ENCODE assay signal across 10 cellular contexts in genomic region chr16:15592324-15592723, GRCh38. TPM values are rescaled to one million over a fixed set of nuclear protein-coding genes. Genes with fewer than 3 reads are reported as not detected.
DNase-seq lines count a peak whose midpoint lies in the region; ATAC-seq and TF ChIP-seq lines count a peak whose summit lies in the region.
"Had no signal": no experiment of that assay in that cellular context is flagged by ENCODE, and none has a peak within 500 bp of the region (broad histone marks: within the 10 kb centered on the region; RNA-seq: fewer than 3 reads in every experiment).

No MANE protein-coding gene starts in this region.

- TF ChIP-seq POLR2A in esophagus squamous epithelium (IDR thresholded peaks at IDR 0.05): no peak
- no peak for TF ChIP-seq POLR2A in transverse colon (IDR thresholded peaks at IDR 0.05)

- DNase-seq in activated naive CD4-positive, alpha-beta T cell treated with anti-CD3 and anti-CD28 coated beads, Interleukin-2, amount 50 U/mL, for 72 hours (ENCODE audit: low spot score in 2 of 2): no peak
- DNase-seq in T-helper 2 cell treated with Interferon-gamma antibody and Interleukin-4, amounts not matched to agents 5 μg/mL and 100 μg/mL, for 36 hours (ENCODE audit: low spot score): no peak
- no peak for DNase-seq in esophagus squamous epithelium (lab: John Stamatoyannopoulos, UW)
- peak; percentile 27 for DNase-seq in transverse colon
- DNase-seq in mammary epithelial cell: no peak
- no peak for DNase-seq in MG63
- DNase-seq: dermis blood vessel endothelial cell, NCI-H2171 had no signal

- TF ChIP-seq EP300 in transverse colon (IDR thresholded peaks at IDR 0.05; ENCODE audit: low read depth): no peak

- peaks cover 30% of the 10 kb centered on the region for H3K36me3 Mint-ChIP-seq in activated naive CD4-positive, alpha-beta T cell treated with anti-CD3 and anti-CD28 coated beads, Interleukin-2, amount 50 U/mL, for 24 hours
- H3K36me3 Mint-ChIP-seq in activated naive CD4-positive, alpha-beta T cell treated with anti-CD3 and anti-CD28 coated beads, Interleukin-2, amount 50 U/mL, for 72 hours: peaks cover 44 to 65% of the 10 kb centered on the region in 2 donors
- H3K36me3 Mint-ChIP-seq in T-helper 2 cell treated with Interferon-gamma antibody and Interleukin-4, amounts not matched to agents 5 μg/mL and 100 μg/mL, for 36 hours (ENCODE audit: low read depth): peaks cover 55% of the 10 kb centered on the region

- no peaks in the 10 kb centered on the region for H4K20me1 ChIP-seq in mammary epithelial cell (ENCODE audit: insufficient read depth, low read length)

- CTCF ChIA-PET in mammary epithelial cell (lab: Charles Lee; ENCODE audit: low non-redundant PET): no interaction called here

- H3K27ac ChIP-seq in esophagus squamous epithelium: peak overlapping the region; percentile 58 to 93 (median 68)
- peak overlapping the region; percentile 28 to 90 (median 41) for H3K27ac ChIP-seq in transverse colon
- H3K27ac ChIP-seq in mammary epithelial cell (ENCODE audit: insufficient read depth, low read depth, low read length): no peak overlapping the region

- H3K36me3 ChIP-seq in esophagus squamous epithelium (peaks cover 4 to 50% (median 16%) of the 10 kb centered on the region in 3 donors), transverse colon (peaks cover 0 to 19% (median 7%) of the 10 kb centered on the region in 4 donors), mammary epithelial cell (ENCODE audit: insufficient read depth, low read length) (peaks cover 12% of the 10 kb centered on the region), MG63 (peaks cover 39% of the 10 kb centered on the region)

- TF ChIP-seq CTCF in esophagus squamous epithelium (IDR thresholded peaks at IDR 0.05) (peak in 1 of 6 experiments; percentile 15), transverse colon (IDR thresholded peaks at IDR 0.05) (no peak), mammary epithelial cell (conservative IDR thresholded peaks at IDR 0.05 in 1 of 2, IDR thresholded peaks at IDR 0.05 in 1 of 2; ENCODE audit: extremely low read depth in 1 of 2, insufficient read depth in 1 of 2, low read depth in 1 of 2, low read length in 2 of 2) (no peak)

- no peak overlapping the region for H3K4me2 ChIP-seq in mammary epithelial cell (ENCODE audit: insufficient read depth, low read depth, low read length)

- H3K9ac ChIP-seq in mammary epithelial cell (ENCODE audit: insufficient read depth, low read length): no peak overlapping the region

- no peak for ATAC-seq in activated naive CD4-positive, alpha-beta T cell treated with anti-CD3 and anti-CD28 coated beads, Interleukin-2, amount 50 U/mL, for 72 hours
- no peak for ATAC-seq in GM21529 (IDR thresholded peaks at IDR 0.05; ENCODE audit: unreplicated experiment)

- no TSS peak for BruUV-seq in mammary epithelial cell (replicated peaks; lab: Mats Ljungman, UMichigan)

- no peaks in the 10 kb centered on the region for H3K9me3 Mint-ChIP-seq in activated naive CD4-positive, alpha-beta T cell treated with anti-CD3 and anti-CD28 coated beads, Interleukin-2, amount 50 U/mL, for 24 hours
- peaks cover 0 to 7% of the 10 kb centered on the region in 2 donors for H3K9me3 Mint-ChIP-seq in activated naive CD4-positive, alpha-beta T cell treated with anti-CD3 and anti-CD28 coated beads, Interleukin-2, amount 50 U/mL, for 72 hours
- H3K9me3 Mint-ChIP-seq in T-helper 2 cell treated with Interferon-gamma antibody and Interleukin-4, amounts not matched to agents 5 μg/mL and 100 μg/mL, for 36 hours: peaks cover 4% of the 10 kb centered on the region

- H2AFZ ChIP-seq in mammary epithelial cell (ENCODE audit: low read depth, low read length): no peak overlapping the region

- no peaks in the 10 kb centered on the region for H3K9me3 ChIP-seq in esophagus squamous epithelium
- H3K9me3 ChIP-seq in transverse colon: no peaks in the 10 kb centered on the region
- H3K9me3 ChIP-seq in mammary epithelial cell (replicated peaks; ENCODE audit: insufficient read depth, low read length): no peaks in the 10 kb centered on the region
- no peaks in the 10 kb centered on the region for H3K9me3 ChIP-seq in MG63

- H3K4me3 Mint-ChIP-seq in activated naive CD4-positive, alpha-beta T cell treated with anti-CD3 and anti-CD28 coated beads, Interleukin-2, amount 50 U/mL, for 24 hours: no peak overlapping the region
- H3K4me3 Mint-ChIP-seq in T-helper 2 cell treated with Interferon-gamma antibody and Interleukin-4, amounts not matched to agents 5 μg/mL and 100 μg/mL, for 36 hours: no peak overlapping the region

- H3K27me3 Mint-ChIP-seq in activated naive CD4-positive, alpha-beta T cell treated with anti-CD3 and anti-CD28 coated beads, Interleukin-2, amount 50 U/mL, for 24 hours: no peaks in the 10 kb centered on the region
- H3K27me3 Mint-ChIP-seq in T-helper 2 cell treated with Interferon-gamma antibody and Interleukin-4, amounts not matched to agents 5 μg/mL and 100 μg/mL, for 36 hours (ENCODE audit: low read depth): no peaks in the 10 kb centered on the region

- peaks cover 10 to 44% (median 32%) of the 10 kb centered on the region in 3 donors for H3K4me1 ChIP-seq in esophagus squamous epithelium
- H3K4me1 ChIP-seq in transverse colon: peaks cover 10 to 32% (median 16%) of the 10 kb centered on the region in 4 donors
- H3K4me1 ChIP-seq in mammary epithelial cell (ENCODE audit: insufficient read depth, low read length): peaks cover 16% of the 10 kb centered on the region

- H3K27ac Mint-ChIP-seq in activated naive CD4-positive, alpha-beta T cell treated with anti-CD3 and anti-CD28 coated beads, Interleukin-2, amount 50 U/mL, for 24 hours: peak overlapping the region; percentile 82
- H3K27ac Mint-ChIP-seq in activated naive CD4-positive, alpha-beta T cell treated with anti-CD3 and anti-CD28 coated beads, Interleukin-2, amount 50 U/mL, for 72 hours: no peak overlapping the region
- H3K27ac Mint-ChIP-seq in T-helper 2 cell treated with Interferon-gamma antibody and Interleukin-4, amounts not matched to agents 5 μg/mL and 100 μg/mL, for 36 hours: peak overlapping the region; percentile 67

- no peaks in the 10 kb centered on the region for H3K27me3 ChIP-seq in esophagus squamous epithelium
- no peaks in the 10 kb centered on the region for H3K27me3 ChIP-seq in transverse colon
- H3K27me3 ChIP-seq in mammary epithelial cell (ENCODE audit: insufficient read depth, low read length): no peaks in the 10 kb centered on the region
- H3K27me3 ChIP-seq in MG63: no peaks in the 10 kb centered on the region

- intact Hi-C loops in esophagus squamous epithelium (cut with DNase I): no loop called here
- intact Hi-C loops in transverse colon (cut with DNase I; ENCODE audit: low total_unique reads): no loop called here
- intact Hi-C loops in mammary epithelial cell (cut with micrococcal nuclease): no loop called here

- H3K4me1 Mint-ChIP-seq in activated naive CD4-positive, alpha-beta T cell treated with anti-CD3 and anti-CD28 coated beads, Interleukin-2, amount 50 U/mL, for 24 hours: peaks cover 65% of the 10 kb centered on the region
- H3K4me1 Mint-ChIP-seq in T-helper 2 cell treated with Interferon-gamma antibody and Interleukin-4, amounts not matched to agents 5 μg/mL and 100 μg/mL, for 36 hours (ENCODE audit: low read depth): peaks cover 18% of the 10 kb centered on the region

- in situ Hi-C loops in transverse colon (cut with MboI; ENCODE audit: low pct_ligation_motif_present in 1 of 4, low pct_unique_long_range_greater_than_20kb in 1 of 4, low sequenced_read_pairs in 3 of 4): no loop called here
- in situ Hi-C loops in mammary epithelial cell (cut with MboI; ENCODE audit: low sequenced_read_pairs in 2 of 2): no loop called here

- dilution Hi-C loops in mammary epithelial cell (cut with HindIII; ENCODE audit: low sequenced_read_pairs): no loop called here

- H3K79me2 ChIP-seq in mammary epithelial cell (ENCODE audit: insufficient read depth, low read length): no peaks in the 10 kb centered on the region

- H3K4me3 ChIP-seq in esophagus squamous epithelium: no peak overlapping the region
- no peak overlapping the region for H3K4me3 ChIP-seq in transverse colon
- no peak overlapping the region for H3K4me3 ChIP-seq in mammary epithelial cell (replicated peaks in 1 of 3; ENCODE audit: insufficient read depth in 1 of 3, low read depth in 2 of 3, low read length in 3 of 3)
- no peak overlapping the region for H3K4me3 ChIP-seq in MG63

- WGBS in esophagus squamous epithelium, 2 donors: 19 to 42% methylated on average over 3 to 9 of the region's 9 CpGs
- 51 to 62% methylated on average over 2 to 9 of the region's 9 CpGs for WGBS in transverse colon (ENCODE audit: low coverage in 1 of 2), 2 donors
- 78% methylated on average over 9 of the region's 9 CpGs for WGBS in mammary epithelial cell (ENCODE audit: low coverage, missing lambda C conversion rate)

RNA-seq across cellular contexts. Expression of gene MARF1, which starts 50.6 kb away (rescaled TPM):
- total RNA-seq in activated naive CD4-positive, alpha-beta T cell treated with anti-CD3 and anti-CD28 coated beads, Interleukin-2, amount 50 U/mL, for 72 hours: 100 to 1,000 TPM in 1 of 2 donors, 10 to 100 TPM in 1; 70.8 to 134 TPM
- total RNA-seq in esophagus squamous epithelium: 10 to 100 TPM; 16.8 to 33.8 (median 19.2) TPM
- 10 to 100 TPM; 32.0 to 52.6 (median 41.1) TPM for total RNA-seq in transverse colon
- 10 to 100 TPM; 17.0 to 36.4 TPM for total RNA-seq in mammary epithelial cell
- polyA plus RNA-seq in mammary epithelial cell: 7.6 TPM
- polyA minus RNA-seq in mammary epithelial cell: 41.3 TPM
- total RNA-seq in MG63 (2014; rRNA removed; shearing (Covaris generic); ENCODE audit: low replicate concordance): 3.2 and 3.7 TPM in 2 replicates

RNA-seq across cellular contexts. Expression of gene NDE1, which starts 57.7 kb away (rescaled TPM):
- total RNA-seq in activated naive CD4-positive, alpha-beta T cell treated with anti-CD3 and anti-CD28 coated beads, Interleukin-2, amount 50 U/mL, for 72 hours: 100 to 1,000 TPM; 114 to 196 TPM
- total RNA-seq in esophagus squamous epithelium (10 to 100 TPM; 22.4 to 40.6 (median 31.4) TPM), transverse colon (10 to 100 TPM; 21.0 to 47.6 (median 36.3) TPM), mammary epithelial cell (100 to 1,000 TPM in 1 of 2 donors, 10 to 100 TPM in 1; 53.3 to 120 TPM)
- polyA plus RNA-seq in mammary epithelial cell: 36.1 TPM
- polyA minus RNA-seq in mammary epithelial cell: 67.1 TPM
- 20.1 and 34.4 TPM in 2 replicates for total RNA-seq in MG63 (2014; rRNA removed; shearing (Covaris generic); ENCODE audit: low replicate concordance)

Comparison
In these comparisons a context has a peak if more than half of its experiments do, and no peak if none do; other contexts are left out.
1. H3K27ac Mint-ChIP-seq: peak in activated naive CD4-positive, alpha-beta T cell treated with anti-CD3 and anti-CD28 coated beads, Interleukin-2, amount 50 U/mL, for 24 hours (single experiment) and T-helper 2 cell treated with Interferon-gamma antibody and Interleukin-4, amounts not matched to agents 5 μg/mL and 100 μg/mL, for 36 hours (single experiment); none in activated naive CD4-positive, alpha-beta T cell treated with anti-CD3 and anti-CD28 coated beads, Interleukin-2, amount 50 U/mL, for 72 hours (0 of 2).